ENCODE assay signal across 15 cellular contexts in the genomic region with DNA sequence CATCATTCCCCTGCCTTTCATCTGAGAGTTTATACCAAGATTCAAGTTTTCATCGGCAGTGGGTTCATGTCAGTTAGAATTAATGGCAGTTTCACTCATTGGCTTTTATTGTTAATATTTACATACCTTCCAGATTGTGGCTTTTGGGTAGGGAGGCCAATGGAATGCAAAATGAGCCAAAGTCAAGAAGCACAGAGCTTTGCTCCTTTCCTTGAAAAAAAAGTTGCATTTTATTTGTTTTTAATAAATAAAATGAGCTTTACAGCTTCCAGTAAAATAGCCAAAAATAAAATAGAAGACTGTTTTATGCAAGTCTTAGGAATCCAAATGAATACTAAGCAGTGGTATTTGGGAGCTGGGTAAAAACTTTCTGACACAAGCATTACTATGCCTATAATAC.
DNase-seq lines count a peak whose midpoint lies in the region; ATAC-seq and TF ChIP-seq lines count a peak whose summit lies in the region.
"Had no signal": no experiment of that assay in that cellular context is flagged by ENCODE, and none has a peak within 500 bp of the region (broad histone marks: within the 10 kb centered on the region; RNA-seq: fewer than 3 reads in every experiment).

No MANE protein-coding gene starts in this region.

- no peak overlapping the region for H3K9ac ChIP-seq in fibroblast of lung (ENCODE audit: insufficient read depth, low read length)

- DNase-seq in AG04449 (ENCODE audit: low read depth, low spot score): peak; percentile 82
- peak; percentile 43 for DNase-seq in EL
- peak; percentile 81 for DNase-seq in M059J (ENCODE audit: low read depth)
- peak; percentile 41 to 83 for DNase-seq in fibroblast of lung (ENCODE audit: low read depth in 2 of 2)
- no peak for DNase-seq in NCI-H2171 (lab: John Stamatoyannopoulos, UW)
- no peak for DNase-seq in stimulated activated CD8-positive, alpha-beta memory T cell treated with anti-CD3 and anti-CD28 coated beads, Interleukin-4, amount 100 ng/mL, for 48 hours
- DNase-seq in NOMO-1 treated with dmso at 0.1 percent for 144 hours (lab: John Stamatoyannopoulos, UW; ENCODE audit: unreplicated experiment): no peak
- DNase-seq: CD4-positive, alpha-beta memory T cell; DMS79 treated with DMSO at 0.1 percent for 48 hours; NCI-H146; NCI-H2081 treated with DMSO at 0.1 percent for 48 hours; NCI-H226; NCI-H526 had no signal

- POLR2A ChIA-PET in AG04449 (lab: Yijun Ruan, JAX): interaction anchor here (1.0 to 1.3 kb wide), 3 partner anchors 15 to 52 kb away, joined by 3 to 6 read pairs (median 3); no protein-coding TSS in a partner anchor

- H3K4me3 ChIP-seq in AG04449 (ENCODE audit: low read depth, low read length) (no peak overlapping the region), fibroblast of lung (replicated peaks in 1 of 4; ENCODE audit: control extremely low read depth in 1 of 4, insufficient read depth in 1 of 4, low read depth in 3 of 4, low read length in 4 of 4) (no peak overlapping the region)

- CTCF ChIA-PET in AG04449 (lab: Yijun Ruan, JAX): interaction anchor here (1.1 to 1.6 kb wide), 2 partner anchors 9 to 504 kb away, joined by 3 to 4 read pairs; no protein-coding TSS in a partner anchor

- H3K4me2 ChIP-seq in fibroblast of lung (ENCODE audit: extremely low read depth, insufficient read depth, low read length): peak overlapping the region; percentile 40

- no peak overlapping the region for H3K27ac ChIP-seq in fibroblast of lung (ENCODE audit: insufficient read depth, low read length)
- H3K27ac ChIP-seq: 22Rv1 had no signal

- H3K4me1 ChIP-seq in fibroblast of lung (ENCODE audit: control insufficient read depth, extremely low read depth, insufficient read depth, low read length): no peaks in the 10 kb centered on the region

- H3K79me2 ChIP-seq in fibroblast of lung (ENCODE audit: control insufficient read depth, insufficient read depth, low read length): no peaks in the 10 kb centered on the region

- no peaks in the 10 kb centered on the region for H3K9me3 ChIP-seq in fibroblast of lung (ENCODE audit: control insufficient read depth, insufficient read depth, low read depth, low read length)

- H4K20me1 ChIP-seq in fibroblast of lung (ENCODE audit: control insufficient read depth, extremely low read depth, insufficient read depth, low read length): no peaks in the 10 kb centered on the region

- no peak for ATAC-seq in GM21528 (IDR thresholded peaks at IDR 0.05; ENCODE audit: low FRiP score, unreplicated experiment)

- H3K27me3 ChIP-seq in fibroblast of lung (ENCODE audit: control insufficient read depth, insufficient read depth, low read length): no peaks in the 10 kb centered on the region

- H3K36me3 ChIP-seq in fibroblast of lung (ENCODE audit: control insufficient read depth, insufficient read depth, low read length): no peaks in the 10 kb centered on the region

- TF ChIP-seq CTCF in AG04449 (IDR thresholded peaks at IDR 0.05; ENCODE audit: insufficient read depth, low read length, missing control alignments) (no peak), fibroblast of lung (conservative IDR thresholded peaks at IDR 0.05 in 1 of 2, IDR thresholded peaks at IDR 0.05 in 1 of 2; ENCODE audit: low read depth in 1 of 2, low read length in 2 of 2) (no peak)

- peak overlapping the region; percentile 53 for H2AFZ ChIP-seq in fibroblast of lung (ENCODE audit: low read length)

Comparison
In these comparisons a context has a peak if more than half of its experiments do, and no peak if none do; other contexts are left out.
1. DNase-seq: peak in AG04449 (single experiment), EL (single experiment), M059J (single experiment) and fibroblast of lung (2 of 2); none in NCI-H2171 (single experiment), stimulated activated CD8-positive, alpha-beta memory T cell treated with anti-CD3 and anti-CD28 coated beads, Interleukin-4, amount 100 ng/mL, for 48 hours (single experiment) and NOMO-1 treated with dmso at 0.1 percent for 144 hours (single experiment).